ENCODE assay signal across 1 cellular context in the genomic region with DNA sequence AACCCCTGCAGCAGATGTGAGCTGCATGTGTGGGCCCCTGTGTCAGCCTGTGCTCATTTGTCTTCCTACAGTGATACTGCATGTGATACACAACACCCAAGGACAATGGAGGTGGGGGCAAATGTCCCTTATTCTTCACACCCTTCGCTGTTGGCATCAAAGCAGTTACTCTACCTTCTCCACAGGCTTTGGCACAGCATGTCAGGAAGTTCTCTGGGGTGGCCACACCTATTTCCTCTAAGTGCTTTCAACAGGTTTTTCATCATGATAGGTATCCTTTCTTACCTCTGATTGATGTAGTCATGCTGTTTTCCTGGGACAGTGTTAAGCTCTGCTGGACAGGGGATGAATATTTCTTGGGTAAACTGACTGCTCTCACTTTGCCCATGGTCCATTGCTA.
TF ChIP-seq lines count a peak whose summit lies in the region.

No MANE protein-coding gene starts in this region.

TF ChIP-seq in H1, 55 proteins besides CTCF, POLR2A, EP300 and RAD21 (continued from another document):
- TF ChIP-seq, protein P1, sequence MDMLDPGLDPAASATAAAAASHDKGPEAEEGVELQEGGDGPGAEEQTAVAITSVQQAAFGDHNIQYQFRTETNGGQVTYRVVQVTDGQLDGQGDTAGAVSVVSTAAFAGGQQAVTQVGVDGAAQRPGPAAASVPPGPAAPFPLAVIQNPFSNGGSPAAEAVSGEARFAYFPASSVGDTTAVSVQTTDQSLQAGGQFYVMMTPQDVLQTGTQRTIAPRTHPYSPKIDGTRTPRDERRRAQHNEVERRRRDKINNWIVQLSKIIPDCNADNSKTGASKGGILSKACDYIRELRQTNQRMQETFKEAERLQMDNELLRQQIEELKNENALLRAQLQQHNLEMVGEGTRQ (IDR thresholded peaks at IDR 0.05; ENCODE audit: low read length): no peak
- no peak for TF ChIP-seq FOSL1 (IDR thresholded peaks at IDR 0.05; ENCODE audit: insufficient read depth, low read depth, low read length)
- TF ChIP-seq, protein P2, sequence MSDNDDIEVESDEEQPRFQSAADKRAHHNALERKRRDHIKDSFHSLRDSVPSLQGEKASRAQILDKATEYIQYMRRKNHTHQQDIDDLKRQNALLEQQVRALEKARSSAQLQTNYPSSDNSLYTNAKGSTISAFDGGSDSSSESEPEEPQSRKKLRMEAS (IDR thresholded peaks at IDR 0.05): no peak
- no peak for TF ChIP-seq GTF2F1 (IDR thresholded peaks at IDR 0.05; ENCODE audit: borderline replicate concordance, low read depth, low read length)
- no peak for TF ChIP-seq SIN3A (conservative IDR thresholded peaks at IDR 0.05 in 1 of 2, IDR thresholded peaks at IDR 0.05 in 1 of 2; ENCODE audit: low read depth in 1 of 2, low read length in 2 of 2)
- no peak for TF ChIP-seq SRF (IDR thresholded peaks at IDR 0.05; ENCODE audit: low read depth, low read length)
- TF ChIP-seq BCL11A (IDR thresholded peaks at IDR 0.05; ENCODE audit: low read depth in 2 of 2, low read length in 2 of 2): no peak
- no peak for TF ChIP-seq TAF7 (optimal IDR thresholded peaks at IDR 0.05; ENCODE audit: borderline replicate concordance, low read depth, low read length)
- no peak for TF ChIP-seq ZNF274 (IDR thresholded peaks at IDR 0.05; ENCODE audit: borderline replicate concordance, extremely low read depth, low read length)
- TF ChIP-seq CHD1 (IDR thresholded peaks at IDR 0.05; ENCODE audit: low read depth, low read length): no peak
- TF ChIP-seq RFX5 (IDR thresholded peaks at IDR 0.05; ENCODE audit: borderline replicate concordance, low read depth, low read length): no peak
- TF ChIP-seq CREB1 (IDR thresholded peaks at IDR 0.05): no peak
- no peak for TF ChIP-seq BACH1 (IDR thresholded peaks at IDR 0.05; ENCODE audit: low read length)
TF ChIP-seq in H1: peak in this region for 0.
